In the genomic region with DNA sequence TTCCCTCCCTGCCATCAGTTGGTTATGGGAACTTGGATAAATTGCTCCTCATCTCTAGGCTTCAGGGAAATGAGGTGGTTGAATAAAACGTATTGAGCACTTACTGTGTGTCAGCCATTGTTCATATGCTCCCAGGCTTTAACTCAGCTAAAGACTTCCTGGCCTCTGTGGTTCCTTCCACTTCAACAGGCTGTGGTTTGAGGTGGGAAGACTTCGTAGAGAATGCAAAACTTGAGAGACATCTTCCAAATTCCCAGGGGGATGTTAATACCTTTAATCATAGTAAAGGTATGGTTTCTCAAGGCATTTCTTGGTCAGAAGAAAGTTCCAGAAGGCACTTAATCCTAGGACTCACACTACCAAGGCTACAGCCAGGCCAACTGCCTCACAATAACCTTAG, we compare ENCODE assay signal across 22 cellular contexts. TPM values are rescaled to one million over a fixed set of nuclear protein-coding genes. Genes with fewer than 3 reads are reported as not detected.
A peak's percentile ranks its signal among the peaks of the same experiment; 100 is the strongest.
DNase-seq lines count a peak whose midpoint lies in the region; ATAC-seq, FAIRE-seq and TF ChIP-seq lines count a peak whose summit lies in the region.
"Had no signal": no experiment of that assay in that cellular context is flagged by ENCODE, and none has a peak within 500 bp of the region (broad histone marks: within the 10 kb centered on the region; RNA-seq: fewer than 3 reads in every experiment).

No MANE protein-coding gene starts in this region.

- H3K27ac Mint-ChIP-seq in chondrocyte (ENCODE audit: unreplicated experiment) = no peak overlapping the region
- no peak overlapping the region for H3K27ac Mint-ChIP-seq in activated naive CD8-positive, alpha-beta T cell treated with anti-CD3 and anti-CD28 coated beads for 36 hours

- no peaks in the 10 kb centered on the region for H3K9me3 Mint-ChIP-seq in chondrocyte (ENCODE audit: low read depth)
- no peaks in the 10 kb centered on the region for H3K9me3 Mint-ChIP-seq in activated naive CD8-positive, alpha-beta T cell treated with anti-CD3 and anti-CD28 coated beads for 36 hours
- H3K9me3 Mint-ChIP-seq: CD14-positive monocyte; CD8-positive, alpha-beta memory T cell had no signal

- intact Hi-C loops in upper lobe of right lung (cut with DNase I) = no loop called here

- no peak overlapping the region for H3K4me3 Mint-ChIP-seq in chondrocyte (ENCODE audit: unreplicated experiment)
- no peak overlapping the region for H3K4me3 Mint-ChIP-seq in activated naive CD8-positive, alpha-beta T cell treated with anti-CD3 and anti-CD28 coated beads for 36 hours
- H3K4me3 Mint-ChIP-seq: CD14-positive monocyte had no signal

- ATAC-seq in upper lobe of right lung = no peak
- ATAC-seq: Right ventricle myocardium inferior, SK-N-SH treated with all-trans-retinoic acid at 6 μM for 48 hours had no signal

- peaks cover 20% of the 10 kb centered on the region for H3K4me1 Mint-ChIP-seq in chondrocyte (ENCODE audit: low read depth)
- H3K4me1 Mint-ChIP-seq in activated naive CD8-positive, alpha-beta T cell treated with anti-CD3 and anti-CD28 coated beads for 36 hours = peaks cover 13% of the 10 kb centered on the region

- H3K9me3 ChIP-seq in neutrophil = no peaks in the 10 kb centered on the region
- no peaks in the 10 kb centered on the region for H3K9me3 ChIP-seq in upper lobe of right lung
- H3K9me3 ChIP-seq: SJCRH30 had no signal

- H3K27me3 ChIP-seq in neutrophil = no peaks in the 10 kb centered on the region
- H3K27me3 ChIP-seq in upper lobe of right lung = no peaks in the 10 kb centered on the region
- H3K27me3 ChIP-seq: SJCRH30 had no signal

- H3K36me3 ChIP-seq in neutrophil (peaks cover 11% of the 10 kb centered on the region), upper lobe of right lung (peaks cover 6% of the 10 kb centered on the region)
- H3K36me3 ChIP-seq: SJCRH30 had no signal

- peak; percentile 33 for FAIRE-seq in GM19239 (lab: Jason Lieb, UNC)
- FAIRE-seq: H54 had no signal

- no peaks in the 10 kb centered on the region for H3K36me3 Mint-ChIP-seq in chondrocyte (ENCODE audit: low read depth)
- H3K36me3 Mint-ChIP-seq in activated naive CD8-positive, alpha-beta T cell treated with anti-CD3 and anti-CD28 coated beads for 36 hours = peaks cover 9% of the 10 kb centered on the region
- H3K36me3 Mint-ChIP-seq: CD8-positive, alpha-beta memory T cell had no signal

- TF ChIP-seq CTCF in neutrophil (IDR thresholded peaks at IDR 0.05) = no peak
- no peak for TF ChIP-seq CTCF in upper lobe of right lung (IDR thresholded peaks at IDR 0.05)
- TF ChIP-seq CTCF in chondrocyte (IDR thresholded peaks at IDR 0.05) = no peak

- H3K27ac ChIP-seq in neutrophil (peak overlapping the region; percentile 91), upper lobe of right lung (peak overlapping the region; percentile 97)
- H3K27ac ChIP-seq: PC-9, SJCRH30 had no signal

- no peak overlapping the region for H3K4me3 ChIP-seq in neutrophil (ENCODE audit: low read depth in 1 of 2, low read length in 1 of 2)
- H3K4me3 ChIP-seq in upper lobe of right lung = no peak overlapping the region
- H3K4me3 ChIP-seq: PC-9, SJCRH30 had no signal

- no peaks in the 10 kb centered on the region for H3K27me3 Mint-ChIP-seq in chondrocyte (ENCODE audit: low read depth)
- H3K27me3 Mint-ChIP-seq in activated naive CD8-positive, alpha-beta T cell treated with anti-CD3 and anti-CD28 coated beads for 36 hours = peaks cover 8% of the 10 kb centered on the region

- H3K4me1 ChIP-seq in neutrophil (ENCODE audit: control insufficient read depth in 1 of 2, insufficient read depth in 1 of 2, low read depth in 1 of 2, low read length in 1 of 2) = peaks cover 54 to 57% of the 10 kb centered on the region in 2 experiments
- peaks cover 36% of the 10 kb centered on the region for H3K4me1 ChIP-seq in upper lobe of right lung
- H3K4me1 ChIP-seq: SJCRH30 had no signal

- DNase-seq in GM19239 (ENCODE audit: insufficient read length, low spot score) (no peak), astrocyte of the hippocampus (ENCODE audit: low read depth, low spot score) (peak; percentile 55), upper lobe of right lung (no peak), chondrocyte (ENCODE audit: low spot score) (no peak), Kasumi-1 (lab: John Stamatoyannopoulos, UW) (no peak)
- no peak for DNase-seq in activated naive CD8-positive, alpha-beta T cell treated with anti-CD3 and anti-CD28 coated beads for 36 hours
- DNase-seq: CD8-positive, alpha-beta memory T cell; DMS79 treated with DMSO at 0.1 percent for 48 hours; KG1; NCI-H1048; NCI-H1417; NCI-H1694; NCI-H2029 treated with DMSO at 0.1 percent for 48 hours; NCI-H446 treated with DMSO at 0.1 percent for 48 hours; NCI-H526; SJCRH30 had no signal

RNA-seq across cellular contexts. Expression of a gene that starts 1.5 kb away (rescaled TPM):
- total RNA-seq in upper lobe of right lung (1,259 TPM), chondrocyte (1.5 to 5.3 TPM (median 4.9 TPM) in 3 replicates)
- total RNA-seq in activated naive CD8-positive, alpha-beta T cell treated with anti-CD3 and anti-CD28 coated beads for 36 hours = not detected
- total RNA-seq: CD8-positive, alpha-beta memory T cell had no signal

Comparison
In these comparisons a context has a peak if more than half of its experiments do, and no peak if none do; other contexts are left out.
1. RNA of a gene that starts 1.5 kb away (total RNA-seq): 1,259 TPM in upper lobe of right lung (single experiment); 1.5 to 5.3 TPM in chondrocyte and not detected in activated naive CD8-positive, alpha-beta T cell treated with anti-CD3 and anti-CD28 coated beads for 36 hours; every median in the first group is over 100 times any median in the second.